Comparison of ENCODE assay signal across 14 cellular contexts in the genomic region with DNA sequence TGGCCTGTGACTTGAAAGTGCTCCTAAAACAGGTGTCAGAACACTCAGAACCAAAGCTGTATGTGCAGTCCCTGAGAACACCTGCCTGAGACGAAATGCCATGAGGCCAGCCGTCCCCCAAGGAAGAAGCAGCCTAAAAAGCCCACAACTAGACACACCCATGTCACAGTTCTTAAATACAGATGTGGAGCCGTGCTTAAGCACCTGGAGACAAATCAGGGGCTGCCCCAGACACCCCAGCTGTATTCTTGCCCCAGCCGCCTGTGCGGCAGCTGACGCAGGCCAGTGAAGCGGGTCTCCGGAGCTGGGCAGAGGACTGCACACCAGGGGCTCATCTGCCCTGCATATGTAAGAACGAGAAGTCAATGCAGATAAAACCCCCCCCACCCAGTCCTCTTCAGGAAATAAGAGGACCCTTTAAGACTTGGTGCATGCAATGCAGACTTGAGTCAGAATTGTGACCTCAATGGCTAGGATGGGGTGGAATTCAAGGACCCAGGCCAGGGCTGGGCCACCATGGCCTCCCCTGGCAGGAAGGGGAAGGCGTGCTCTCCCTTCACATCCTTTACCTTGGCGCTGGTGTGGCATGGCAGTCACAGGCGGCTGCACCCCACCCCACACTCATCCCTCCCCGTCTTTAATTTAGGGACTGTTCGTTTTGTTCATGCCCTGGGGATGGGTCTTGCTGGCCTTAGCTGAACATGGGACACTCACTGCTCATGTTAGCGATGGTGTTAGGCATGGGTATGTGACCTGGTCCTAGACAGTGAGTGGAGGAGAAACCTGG. TPM values are rescaled to one million over a fixed set of nuclear protein-coding genes. Genes with fewer than 3 reads are reported as not detected.
DNase-seq lines count a peak whose midpoint lies in the region; ATAC-seq, FAIRE-seq and TF ChIP-seq lines count a peak whose summit lies in the region.
"Had no signal": no experiment of that assay in that cellular context is flagged by ENCODE, and none has a peak within 500 bp of the region (broad histone marks: within the 10 kb centered on the region; RNA-seq: fewer than 3 reads in every experiment).

No MANE protein-coding gene starts in this region.

- no peak for DNase-seq in H1 (ENCODE audit: low read depth in 1 of 2, low spot score in 2 of 2)
- no peak for DNase-seq in stimulated activated CD4-positive, alpha-beta T cell treated with anti-CD3 and anti-CD28 coated beads, Interleukin-1b, Interleukin-23, amount 100 ng/mL, for 48 hours
- DNase-seq in activated CD4-positive, alpha-beta T cell treated with anti-CD3 and anti-CD28 coated beads for 36 hours: no peak
- DNase-seq in nucleus accumbens (lab: John Stamatoyannopoulos, UW): no peak
- no peak for DNase-seq in SK-N-DZ (ENCODE audit: low spot score)
- DNase-seq: activated CD8-positive, alpha-beta memory T cell treated with anti-CD3 and anti-CD28 coated beads, Interleukin-2, amount 50 U/mL, for 4 hours; brain microvascular endothelial cell; NCI-H510A treated with DMSO at 0.1 percent for 48 hours; T-helper 1 cell had no signal

- H2AK5ac ChIP-seq in H1 (ENCODE audit: low read depth, low read length): no peak overlapping the region

- H2AFZ ChIP-seq in H1 (ENCODE audit: low read length): no peak overlapping the region

- intact Hi-C loops in activated CD4-positive, alpha-beta T cell treated with anti-CD3 and anti-CD28 coated beads for 36 hours (cut with DNase I, micrococcal nuclease): no loop called here

- H3K4me2 ChIP-seq in H1 (ENCODE audit: insufficient read depth in 1 of 2, low read depth in 2 of 2, low read length in 2 of 2): no peak overlapping the region

- H3K4ac ChIP-seq in H1 (replicated peaks; ENCODE audit: insufficient read length, low read depth, low read length): no peak overlapping the region

- H3K23me2 ChIP-seq in H1 (ENCODE audit: low read depth, low read length): no peaks in the 10 kb centered on the region

- POLR2A ChIA-PET in H1 (lab: Charles Lee; ENCODE audit: partially characterized antibody): no interaction called here
- POLR2A ChIA-PET in activated CD4-positive, alpha-beta T cell treated with anti-CD3 and anti-CD28 coated beads for 36 hours (lab: Charles Lee): no interaction called here

- H3K27ac ChIP-seq in H1 (ENCODE audit: low read depth, low read length): no peak overlapping the region
- H3K27ac ChIP-seq: brain microvascular endothelial cell, C4-2B had no signal

- no peak overlapping the region for H3K9ac ChIP-seq in H1 (replicated peaks in 1 of 4; ENCODE audit: extremely low read depth in 1 of 4, low read depth in 3 of 4, low read length in 3 of 4)

- H3K79me2 ChIP-seq in H1 (ENCODE audit: control insufficient read depth in 1 of 2, insufficient read depth in 2 of 2, low read length in 2 of 2): no peaks in the 10 kb centered on the region

- H2BK120ac ChIP-seq in H1 (replicated peaks; ENCODE audit: low read depth, low read length): no peak overlapping the region

- no peaks in the 10 kb centered on the region for H3K4me1 Mint-ChIP-seq in activated CD4-positive, alpha-beta T cell treated with anti-CD3 and anti-CD28 coated beads for 36 hours

- H3K9me3 Mint-ChIP-seq in activated CD4-positive, alpha-beta T cell treated with anti-CD3 and anti-CD28 coated beads for 36 hours (ENCODE audit: low read depth): no peaks in the 10 kb centered on the region

- no peak for TF ChIP-seq POLR2A in GM18505 (IDR thresholded peaks at IDR 0.05; ENCODE audit: borderline replicate concordance, extremely low read depth, insufficient read depth, insufficient read length)
- TF ChIP-seq POLR2A in H1 (IDR thresholded peaks at IDR 0.05; ENCODE audit: control extremely low read depth in 1 of 2, low read depth in 2 of 2, low read length in 2 of 2): no peak

- no peaks in the 10 kb centered on the region for H3K36me3 Mint-ChIP-seq in activated CD4-positive, alpha-beta T cell treated with anti-CD3 and anti-CD28 coated beads for 36 hours (ENCODE audit: low read depth)

- no peak overlapping the region; the same call in 1 of the 2 replicates for H3K18ac ChIP-seq in H1 (ENCODE audit: extremely low read depth, low read length)

- H3K4me3 Mint-ChIP-seq in activated CD4-positive, alpha-beta T cell treated with anti-CD3 and anti-CD28 coated beads for 36 hours: no peak overlapping the region

- H2BK5ac ChIP-seq in H1 (ENCODE audit: low read depth, low read length): no peak overlapping the region; the same call in 1 of the 2 replicates

- no peak for TF ChIP-seq RAD21 in H1 (IDR thresholded peaks at IDR 0.05 in 1 of 2, conservative IDR thresholded peaks at IDR 0.05 in 1 of 2; ENCODE audit: low read depth in 2 of 2, low read length in 2 of 2)

- no peaks in the 10 kb centered on the region for H3K79me1 ChIP-seq in H1 (ENCODE audit: low read depth, low read length)

- H3K27ac Mint-ChIP-seq in activated CD4-positive, alpha-beta T cell treated with anti-CD3 and anti-CD28 coated beads for 36 hours: no peak overlapping the region

- no peak overlapping the region for H4K8ac ChIP-seq in H1 (ENCODE audit: extremely low read depth, insufficient read depth, low read length)

- H4K20me1 ChIP-seq in H1 (replicated peaks in 1 of 2; ENCODE audit: control insufficient read depth in 1 of 2, insufficient read depth in 2 of 2, low read length in 2 of 2): peaks cover 0 to 4% of the 10 kb centered on the region in 2 experiments

- TF ChIP-seq EP300 in H1 (IDR thresholded peaks at IDR 0.05; ENCODE audit: borderline replicate concordance in 1 of 2, low read depth in 2 of 2, low read length in 2 of 2): no peak

- H3K27me3 ChIP-seq in H1 (replicated peaks in 1 of 4; ENCODE audit: control insufficient read depth in 3 of 4, extremely low read depth in 1 of 4, insufficient read depth in 3 of 4, low read length in 3 of 4): no peaks in the 10 kb centered on the region
- H3K27me3 ChIP-seq: brain microvascular endothelial cell had no signal

- H3K27me3 Mint-ChIP-seq in activated CD4-positive, alpha-beta T cell treated with anti-CD3 and anti-CD28 coated beads for 36 hours: no peaks in the 10 kb centered on the region

- H2BK15ac ChIP-seq in H1 (ENCODE audit: low read length): no peak overlapping the region

- H2BK20ac ChIP-seq in H1 (ENCODE audit: low read length): no peak overlapping the region

- H3K56ac ChIP-seq in H1 (replicated peaks; ENCODE audit: insufficient read length, low read depth, low read length): no peak overlapping the region

- H2BK12ac ChIP-seq in H1 (ENCODE audit: low read depth, low read length): 0 out of 2 replicates have a peak overlapping the region, but pooled peaks have one; percentile 9

- FAIRE-seq in H1 (lab: Jason Lieb, UNC): no peak
- FAIRE-seq: HepG2 had no signal

- CTCF ChIA-PET in H1 (lab: Charles Lee; ENCODE audit: partially characterized antibody): interaction anchor here (0.6 to 1.5 kb wide), 5 partner anchors 11 to 550 kb away, joined by 3 to 5 read pairs (median 3); no protein-coding TSS in a partner anchor
- CTCF ChIA-PET in activated CD4-positive, alpha-beta T cell treated with anti-CD3 and anti-CD28 coated beads for 36 hours (lab: Charles Lee): no interaction called here

- WGBS in H1 (ENCODE audit: extremely low coverage in 1 of 2, insufficient coverage in 1 of 2, insufficient read length in 1 of 2, insufficient replicate concordance in 2 of 2, low coverage in 1 of 2, low lambda C conversion rate in 2 of 2, missing lambda C conversion rate in 1 of 2), 2 experiments: 86% methylated on average over 15 of the region's 15 CpGs; no CpG with 5 or more reads in 1 of the 2 experiments

- H3K4me3 ChIP-seq in H1 (ENCODE audit: extremely low read depth in 1 of 4, insufficient read depth in 2 of 4, low read depth in 3 of 4, low read length in 4 of 4): no peak overlapping the region

- no peaks in the 10 kb centered on the region for H3K36me3 ChIP-seq in H1 (ENCODE audit: control insufficient read depth in 2 of 4, insufficient read depth in 4 of 4, low read length in 3 of 4)
- H3K36me3 ChIP-seq: brain microvascular endothelial cell had no signal

- no peak for TF ChIP-seq CTCF in H1 (IDR thresholded peaks at IDR 0.05; ENCODE audit: control extremely low read depth in 1 of 3, insufficient read depth in 1 of 3, low read depth in 1 of 3, low read length in 3 of 3)

- no peak overlapping the region for H3K14ac ChIP-seq in H1 (ENCODE audit: insufficient read length)

- no peak overlapping the region for H4K91ac ChIP-seq in H1 (replicated peaks; ENCODE audit: insufficient read length, low read length)

- no peak overlapping the region for H3K23ac ChIP-seq in H1 (ENCODE audit: insufficient read length)

- no peak overlapping the region for H4K5ac ChIP-seq in H1 (ENCODE audit: insufficient read length, low read depth, low read length)

- H3K9me3 ChIP-seq in H1 (ENCODE audit: insufficient read depth in 2 of 2, low read depth in 1 of 2, low read length in 1 of 2): no peaks in the 10 kb centered on the region

- ATAC-seq in GM18505 (IDR thresholded peaks at IDR 0.05; ENCODE audit: unreplicated experiment) (peak; percentile 76), GM21515 (IDR thresholded peaks at IDR 0.05; ENCODE audit: unreplicated experiment) (peak; percentile 78), HG03108 (IDR thresholded peaks at IDR 0.05; ENCODE audit: unreplicated experiment) (peak; percentile 85)
- ATAC-seq in activated CD4-positive, alpha-beta T cell treated with anti-CD3 and anti-CD28 coated beads for 36 hours: no peak
- ATAC-seq: HepG2 had no signal

- H3K4me1 ChIP-seq in H1 (replicated peaks in 1 of 4; ENCODE audit: control insufficient read depth in 3 of 4, insufficient read depth in 4 of 4, low read length in 3 of 4): peaks cover 0 to 7% (median 3%) of the 10 kb centered on the region in 4 experiments; a peak in 3 of 7 replicates

TF ChIP-seq in H1, 55 proteins besides CTCF, POLR2A, EP300 and RAD21 (continues in another document):
- TF ChIP-seq NRF1 (IDR thresholded peaks at IDR 0.05; ENCODE audit: low read depth, low read length) (no peak), SP1 (IDR thresholded peaks at IDR 0.05; ENCODE audit: low read depth, low read length) (no peak), NANOG (IDR thresholded peaks at IDR 0.05; ENCODE audit: insufficient read depth, low read depth, low read length, poor library complexity, severe bottlenecking) (no peak), JUN (IDR thresholded peaks at IDR 0.05; ENCODE audit: low read depth, low read length) (no peak), PHF8 (conservative IDR thresholded peaks at IDR 0.05; ENCODE audit: low read depth, low read length) (no peak)

RNA-seq across cellular contexts. Expression of a gene that starts 27.7 kb away (rescaled TPM):
- 47.5 and 50.8 TPM in 2 replicates for total RNA-seq in H1 (2021; fragmentation: NEBNext Ultra II Directional; extraction: Animal tissue kit (Norgen Biotek cat#: 25700))
- polyA plus RNA-seq in H1 (2011; rRNA removed): 54.9 and 81.4 TPM in 2 replicates
- polyA plus RNA-seq in H1 (2011; cell fraction: cytosol; rRNA removed): 51.2 TPM
- 191 TPM for polyA plus RNA-seq in H1 (2011; cell fraction: nucleus; rRNA removed)
- 36.1 to 53.1 TPM (median 42.4 TPM) in 4 replicates for polyA plus RNA-seq in H1 (2012, experiment 1 of 2)
- polyA plus RNA-seq in H1 (2012, experiment 2 of 2): 26.1 TPM
- 40.4 TPM for polyA plus RNA-seq in H1 (2013, experiment 1 of 2)
- polyA plus RNA-seq in H1 (2013, experiment 2 of 2): 38.5 TPM
- 104 and 131 TPM in 2 replicates for polyA minus RNA-seq in H1 (2011; rRNA and poly(A)+ RNA removed)
- 53.8 TPM for polyA minus RNA-seq in H1 (2011; cell fraction: cytosol; rRNA and poly(A)+ RNA removed)
- polyA minus RNA-seq in H1 (2011; cell fraction: nucleus; rRNA and poly(A)+ RNA removed): 70.5 TPM
- total RNA-seq in activated CD4-positive, alpha-beta T cell treated with anti-CD3 and anti-CD28 coated beads for 36 hours: 1 to 10 TPM; 6.7 to 8.8 TPM
- polyA plus RNA-seq in SK-N-DZ (2014; cell fraction: cytosol; rRNA removed): 35.7 and 45.9 TPM in 2 replicates
- 116 and 164 TPM in 2 replicates for polyA plus RNA-seq in SK-N-DZ (2014; cell fraction: nucleus; rRNA removed)
